In genomic region chr1:63935553-63935952, GRCh38 we compare ENCODE assay signal across 12 cellular contexts.
DNase-seq lines count a peak whose midpoint lies in the region; ATAC-seq, FAIRE-seq and TF ChIP-seq lines count a peak whose summit lies in the region.
"Had no signal": no experiment of that assay in that cellular context is flagged by ENCODE, and none has a peak within 500 bp of the region (broad histone marks: within the 10 kb centered on the region; RNA-seq: fewer than 3 reads in every experiment).

No MANE protein-coding gene starts in this region.

- H3K27ac ChIP-seq in VCaP (peak overlapping the region; percentile 33), neuronal stem cell (replicated peaks; ENCODE audit: low read length) (no peak overlapping the region), small intestine (ENCODE audit: low read depth in 1 of 2, low read length in 1 of 2) (no peak overlapping the region)

- H2AFZ ChIP-seq in neuronal stem cell (ENCODE audit: low read length), result no peak overlapping the region

- no CpG with 5 or more reads among the region's 1 CpG for WGBS in neuronal stem cell (ENCODE audit: extremely low coverage in 2 of 2, insufficient read length in 2 of 2, insufficient replicate concordance in 1 of 2), 2 donors
- 0 to 16% (median 0%) methylated on average over 1 of the region's 1 CpG for WGBS in small intestine, 3 donors

- intact Hi-C loops in Calu3 (cut with micrococcal nuclease; ENCODE audit: unreplicated experiment), result loop anchor here (1.0 to 5.0 kb wide), 2 partner anchors 47 to 202 kb away; no protein-coding TSS in a partner anchor

- ATAC-seq in GM19468 (IDR thresholded peaks at IDR 0.05; ENCODE audit: extremely low read depth, unreplicated experiment) (peak; percentile 67), HG03097 (IDR thresholded peaks at IDR 0.05; ENCODE audit: low FRiP score, unreplicated experiment) (peak; percentile 88), T-helper 17 cell (no peak)

- H3K27me3 Mint-ChIP-seq in Calu3 (ENCODE audit: unreplicated experiment) (no peaks in the 10 kb centered on the region), T-helper 17 cell (peaks cover 12% of the 10 kb centered on the region)

- TF ChIP-seq CTCF in Calu3 (IDR thresholded peaks at IDR 0.05; ENCODE audit: unreplicated experiment) (no peak), VCaP (conservative IDR thresholded peaks at IDR 0.05) (peak; percentile 26)

- CTCF ChIA-PET in Calu3 (lab: Charles Lee), result interaction anchor here (0.7 to 3.0 kb wide), 10 partner anchors 15 to 261 kb away, joined by 3 to 33 read pairs (median 5); no protein-coding TSS in a partner anchor

- H3K4ac ChIP-seq in neuronal stem cell (ENCODE audit: low read length), result no peak overlapping the region

- H3K4me3 ChIP-seq in neuronal stem cell (ENCODE audit: low read length in 2 of 2) (no peak overlapping the region), small intestine (ENCODE audit: low read depth in 1 of 2, low read length in 2 of 2) (no peak overlapping the region)

- no peak for DNase-seq in Calu3
- DNase-seq in neuronal stem cell (ENCODE audit: low spot score), result no peak
- no peak for DNase-seq in T-helper 17 cell
- no peak for DNase-seq in small intestine
- DNase-seq in DMS79 (lab: John Stamatoyannopoulos, UW), result no peak
- DNase-seq: aorta, hippocampal formation, NCI-H1930 had no signal

- H3K36me3 ChIP-seq in neuronal stem cell (replicated peaks in 1 of 2; ENCODE audit: control insufficient read depth in 2 of 2, insufficient read depth in 2 of 2, low read length in 2 of 2) (no peaks in the 10 kb centered on the region), small intestine (ENCODE audit: control insufficient read depth in 2 of 2, insufficient read depth in 2 of 2, low read length in 2 of 2) (no peaks in the 10 kb centered on the region)

- peak overlapping the region; percentile 30 for H3K27ac Mint-ChIP-seq in Calu3 (ENCODE audit: unreplicated experiment)
- no peak overlapping the region for H3K27ac Mint-ChIP-seq in T-helper 17 cell

- H3K23ac ChIP-seq in neuronal stem cell (ENCODE audit: low read depth, low read length, poor library complexity), result no peak overlapping the region

- H2BK5ac ChIP-seq in neuronal stem cell (ENCODE audit: low read length), result no peak overlapping the region

- FAIRE-seq in small intestine (lab: Jason Lieb, UNC), result no peak
- FAIRE-seq: endothelial cell of umbilical vein had no signal

- H3K79me1 ChIP-seq in neuronal stem cell (ENCODE audit: low read depth, low read length), result no peaks in the 10 kb centered on the region

- H3K9ac ChIP-seq in neuronal stem cell (ENCODE audit: low read depth, low read length, poor library complexity), result no peak overlapping the region

- no peak overlapping the region for H2BK120ac ChIP-seq in neuronal stem cell (ENCODE audit: low read depth, low read length)

- H3K4me2 ChIP-seq in neuronal stem cell (ENCODE audit: insufficient read depth, low read length, poor library complexity, severe bottlenecking), result no peak overlapping the region

- H3K4me3 Mint-ChIP-seq in Calu3 (ENCODE audit: low read depth, unreplicated experiment), result peak overlapping the region; percentile 30
- H3K4me3 Mint-ChIP-seq in T-helper 17 cell, result no peak overlapping the region

- H2AK5ac ChIP-seq in neuronal stem cell (ENCODE audit: low read depth, low read length), result no peak overlapping the region

- no peaks in the 10 kb centered on the region for H3K9me3 Mint-ChIP-seq in Calu3 (ENCODE audit: low read depth, unreplicated experiment)

- H3K18ac ChIP-seq in neuronal stem cell (ENCODE audit: low read length), result no peak overlapping the region

- H2BK15ac ChIP-seq in neuronal stem cell (ENCODE audit: low read length), result no peak overlapping the region

- H3K4me1 ChIP-seq in neuronal stem cell (ENCODE audit: control insufficient read depth in 2 of 2, insufficient read depth in 1 of 2, low read depth in 1 of 2, low read length in 2 of 2), result no peaks in the 10 kb centered on the region
- peaks cover 0 to 2% of the 10 kb centered on the region in 2 donors for H3K4me1 ChIP-seq in small intestine (ENCODE audit: control insufficient read depth in 2 of 2, insufficient read depth in 1 of 2, low read depth in 1 of 2, low read length in 1 of 2)

- H4K91ac ChIP-seq in neuronal stem cell (ENCODE audit: low read depth, low read length, poor library complexity), result no peak overlapping the region

- no peaks in the 10 kb centered on the region for H3K9me3 ChIP-seq in neuronal stem cell (replicated peaks in 1 of 2; ENCODE audit: control insufficient read depth in 2 of 2, insufficient read depth in 1 of 2, low read depth in 1 of 2, low read length in 2 of 2)
- no peaks in the 10 kb centered on the region for H3K9me3 ChIP-seq in T-helper 17 cell (ENCODE audit: control insufficient read depth, low read length, poor library complexity, severe bottlenecking)
- no peaks in the 10 kb centered on the region for H3K9me3 ChIP-seq in small intestine (ENCODE audit: control insufficient read depth, low read depth)

- H3K27me3 ChIP-seq in neuronal stem cell (ENCODE audit: control insufficient read depth in 3 of 3, insufficient read depth in 3 of 3, low read depth in 1 of 3, low read length in 3 of 3), result no peaks in the 10 kb centered on the region
- H3K27me3 ChIP-seq in small intestine (ENCODE audit: control insufficient read depth in 2 of 2, insufficient read depth in 2 of 2, low read length in 2 of 2), result no peaks in the 10 kb centered on the region

- no TSS peak for BruUV-seq in Calu3 (replicated peaks; lab: Mats Ljungman, UMichigan)

- peaks cover 51% of the 10 kb centered on the region for H3K4me1 Mint-ChIP-seq in Calu3 (ENCODE audit: low read depth, unreplicated experiment)
- H3K4me1 Mint-ChIP-seq in T-helper 17 cell, result peaks cover 2% of the 10 kb centered on the region

- H3K36me3 Mint-ChIP-seq in Calu3 (ENCODE audit: insufficient read depth, unreplicated experiment), result no peaks in the 10 kb centered on the region
- no peaks in the 10 kb centered on the region for H3K36me3 Mint-ChIP-seq in T-helper 17 cell (ENCODE audit: low read depth)

- H3K14ac ChIP-seq in neuronal stem cell (ENCODE audit: low read length), result no peak overlapping the region

- H4K8ac ChIP-seq in neuronal stem cell (ENCODE audit: low read depth, low read length), result no peak overlapping the region

- no peak overlapping the region for H2BK12ac ChIP-seq in neuronal stem cell (ENCODE audit: low read length)
